In the genomic region with DNA sequence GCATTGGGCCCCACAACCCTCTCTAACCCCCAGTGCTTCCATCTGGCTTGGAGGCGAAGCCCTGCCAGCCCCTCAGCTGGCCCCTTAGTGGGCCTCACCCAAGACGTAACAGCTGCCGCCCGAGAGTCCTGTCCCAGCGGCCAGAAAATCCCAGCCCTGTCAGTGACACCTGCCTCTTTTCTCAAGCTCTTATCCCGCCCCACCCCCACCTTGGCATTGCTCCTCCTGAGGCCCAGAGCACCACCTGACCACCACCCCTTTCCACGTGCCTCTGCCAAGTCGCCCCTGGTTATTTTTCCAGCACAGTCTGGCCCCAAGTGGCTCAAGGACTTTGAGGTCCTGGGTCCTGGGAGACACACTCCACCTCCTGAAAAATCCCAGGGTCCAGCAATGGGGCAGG, we compare ENCODE assay signal across 15 cellular contexts. TPM values are rescaled to one million over a fixed set of nuclear protein-coding genes. Genes with fewer than 3 reads are reported as not detected.
A peak's percentile ranks its signal among the peaks of the same experiment; 100 is the strongest.
DNase-seq lines count a peak whose midpoint lies in the region; ATAC-seq and TF ChIP-seq lines count a peak whose summit lies in the region.
"Had no signal": no experiment of that assay in that cellular context is flagged by ENCODE, and none has a peak within 500 bp of the region (broad histone marks: within the 10 kb centered on the region; RNA-seq: fewer than 3 reads in every experiment).

No MANE protein-coding gene starts in this region.

- CTCF ChIA-PET in RWPE1 (lab: Yijun Ruan, JAX) = interaction anchor here (0.5 to 3.7 kb wide), 5 partner anchors 32 to 912 kb away, joined by 3 to 57 read pairs (median 3); no protein-coding TSS in a partner anchor

- H3K27ac ChIP-seq in cardiac muscle cell = peak overlapping the region; percentile 11
- peak overlapping the region; percentile 50 for H3K27ac ChIP-seq in RWPE1
- H3K27ac ChIP-seq: heart left ventricle had no signal

- no peaks in the 10 kb centered on the region for H3K27me3 ChIP-seq in cardiac muscle cell
- H3K27me3 ChIP-seq: heart left ventricle had no signal

- ATAC-seq in Right ventricle myocardium superior (ENCODE audit: poor library complexity) = no peak
- no peak for ATAC-seq in HG03469 (IDR thresholded peaks at IDR 0.05; ENCODE audit: unreplicated experiment)
- ATAC-seq in sciatic nerve = no peak

- POLR2A ChIA-PET in RWPE1 (lab: Yijun Ruan, JAX; ENCODE audit: low non-redundant PET) = no interaction called here

- peaks cover 11% of the 10 kb centered on the region for H3K4me1 ChIP-seq in cardiac muscle cell (ENCODE audit: low read depth)

- DNase-seq in cardiac muscle cell (ENCODE audit: low read depth in 1 of 2, low spot score in 1 of 2) = peak in 1 of 2 donors; percentile 57
- no peak for DNase-seq in Right ventricle myocardium superior
- no peak for DNase-seq in RWPE1 (ENCODE audit: low spot score)
- peak; percentile 53 for DNase-seq in left kidney (ENCODE audit: low read depth, low spot score)
- no peak for DNase-seq in activated CD4-positive, alpha-beta T cell treated with anti-CD3 and anti-CD28 coated beads for 1 hour
- DNase-seq in stimulated activated CD4-positive, alpha-beta T cell treated with anti-CD3 and anti-CD28 coated beads, Interleukin-4, amount 100 ng/mL, for 4 hours = no peak
- DNase-seq in sciatic nerve (ENCODE audit: low spot score) = no peak
- DNase-seq: activated CD4-positive, alpha-beta T cell treated with anti-CD3 and anti-CD28 coated beads, Interleukin-2, amount 10 ng/mL, durations not matched to agents 24 days and 14 days; activated T-cell treated with anti-CD3 and anti-CD28 coated beads, Interleukin-2, amount 50 U/mL, for 24 hours; nephron progenitor cell; T-helper 2 cell had no signal

- intact Hi-C loops in Right ventricle myocardium superior (cut with DNase I) (no loop called here), sciatic nerve (cut with DNase I) (loop anchor here (5.0 kb wide), 1 partner anchor 110 kb away; no protein-coding TSS in a partner anchor)

- TF ChIP-seq CTCF in cardiac muscle cell (IDR thresholded peaks at IDR 0.05; ENCODE audit: low read depth, low read length) (no peak), RWPE1 (conservative IDR thresholded peaks at IDR 0.05; ENCODE audit: low read depth) (no peak)

- no peak overlapping the region for H3K4me3 ChIP-seq in cardiac muscle cell
- H3K4me3 ChIP-seq: heart left ventricle, skin epidermis had no signal

- no peaks in the 10 kb centered on the region for H3K9me3 ChIP-seq in cardiac muscle cell (ENCODE audit: low read depth)
- H3K9me3 ChIP-seq: heart left ventricle had no signal

- H3K36me3 ChIP-seq in cardiac muscle cell = no peaks in the 10 kb centered on the region

RNA-seq across cellular contexts. Expression of gene CTRC, which starts 5.9 kb away (rescaled TPM):
- total RNA-seq in cardiac muscle cell (0.95 TPM in 1 of 2 replicates, not detected in the other), Right ventricle myocardium superior (not detected), sciatic nerve (2.2 TPM)
- polyA plus RNA-seq in cardiac muscle cell = 0.35 and 0.42 TPM in 2 replicates
- total RNA-seq: activated CD4-positive, alpha-beta T cell treated with anti-CD3 and anti-CD28 coated beads, Interleukin-2, amount 10 ng/mL, durations not matched to agents 24 days and 14 days had no signal
- polyA plus RNA-seq: heart left ventricle had no signal

RNA-seq across cellular contexts. Expression of gene EFHD2, which starts 22.6 kb away (rescaled TPM):
- total RNA-seq in cardiac muscle cell = 37.9 and 58.2 TPM in 2 replicates
- 43.9 and 60.7 TPM in 2 replicates for polyA plus RNA-seq in cardiac muscle cell
- total RNA-seq in Right ventricle myocardium superior = 11.6 TPM
- 28.7 TPM for total RNA-seq in sciatic nerve

RNA-seq across cellular contexts. Expression of gene CELA2A, which starts 24.2 kb away (rescaled TPM):
- not detected in 2 replicates for total RNA-seq in cardiac muscle cell
- polyA plus RNA-seq in cardiac muscle cell = 0.38 TPM in 1 of 2 replicates, not detected in the other
- not detected for total RNA-seq in Right ventricle myocardium superior
- 0.94 TPM for total RNA-seq in sciatic nerve
- total RNA-seq: activated CD4-positive, alpha-beta T cell treated with anti-CD3 and anti-CD28 coated beads, Interleukin-2, amount 10 ng/mL, durations not matched to agents 24 days and 14 days had no signal
- polyA plus RNA-seq: esophagus, heart left ventricle had no signal

RNA-seq across cellular contexts. Expression of gene CELA2B, which starts 43.6 kb away (rescaled TPM):
- total RNA-seq in cardiac muscle cell = not detected in 2 replicates
- 0.26 TPM in 1 of 2 replicates, not detected in the other for polyA plus RNA-seq in cardiac muscle cell
- not detected for total RNA-seq in Right ventricle myocardium superior
- not detected for total RNA-seq in sciatic nerve
- total RNA-seq: activated CD4-positive, alpha-beta T cell treated with anti-CD3 and anti-CD28 coated beads, Interleukin-2, amount 10 ng/mL, durations not matched to agents 24 days and 14 days; heart left ventricle had no signal
- polyA plus RNA-seq: esophagus, heart left ventricle had no signal
